ENCODE assay signal across 1 cellular context in the genomic region with DNA sequence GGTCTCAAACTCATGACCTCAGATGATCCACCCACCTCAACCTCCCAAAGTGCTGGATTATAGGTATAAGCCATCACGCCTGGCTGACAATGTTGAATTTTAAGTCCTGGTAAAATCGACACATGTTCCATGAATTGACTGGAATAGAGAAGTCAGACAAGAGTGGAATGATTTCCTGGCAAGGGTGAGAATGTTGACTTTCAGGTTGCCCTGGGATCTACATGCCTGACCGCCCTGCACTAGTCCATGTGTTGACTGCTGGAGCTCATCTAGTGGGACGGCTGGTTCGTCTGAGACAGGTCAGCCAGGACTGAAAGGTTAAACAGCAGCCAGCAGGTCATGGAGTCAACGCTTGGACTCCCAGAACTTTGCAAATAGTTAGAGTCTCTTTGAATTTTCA.
TF ChIP-seq lines count a peak whose summit lies in the region.

No MANE protein-coding gene starts in this region.

TF ChIP-seq in HepG2, 621 proteins besides CTCF, POLR2A, EP300 and RAD21 (continued from another document):
- TF ChIP-seq, protein P1, sequence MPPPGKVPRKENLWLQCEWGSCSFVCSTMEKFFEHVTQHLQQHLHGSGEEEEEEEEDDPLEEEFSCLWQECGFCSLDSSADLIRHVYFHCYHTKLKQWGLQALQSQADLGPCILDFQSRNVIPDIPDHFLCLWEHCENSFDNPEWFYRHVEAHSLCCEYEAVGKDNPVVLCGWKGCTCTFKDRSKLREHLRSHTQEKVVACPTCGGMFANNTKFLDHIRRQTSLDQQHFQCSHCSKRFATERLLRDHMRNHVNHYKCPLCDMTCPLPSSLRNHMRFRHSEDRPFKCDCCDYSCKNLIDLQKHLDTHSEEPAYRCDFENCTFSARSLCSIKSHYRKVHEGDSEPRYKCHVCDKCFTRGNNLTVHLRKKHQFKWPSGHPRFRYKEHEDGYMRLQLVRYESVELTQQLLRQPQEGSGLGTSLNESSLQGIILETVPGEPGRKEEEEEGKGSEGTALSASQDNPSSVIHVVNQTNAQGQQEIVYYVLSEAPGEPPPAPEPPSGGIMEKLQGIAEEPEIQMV (CRISPR knock-in tag; IDR thresholded peaks at IDR 0.05; ENCODE audit: low read depth): no peak
- TF ChIP-seq ZNF326 (CRISPR knock-in tag; IDR thresholded peaks at IDR 0.05; ENCODE audit: borderline replicate concordance): no peak
- no peak for TF ChIP-seq ZNF460 (CRISPR knock-in tag; IDR thresholded peaks at IDR 0.05; ENCODE audit: borderline replicate concordance)
- TF ChIP-seq PLRG1 (conservative IDR thresholded peaks at IDR 0.05): no peak
- no peak for TF ChIP-seq ZBTB7A (CRISPR knock-in tag; IDR thresholded peaks at IDR 0.05)
- no peak for TF ChIP-seq KLF15 (CRISPR knock-in tag; IDR thresholded peaks at IDR 0.05; ENCODE audit: borderline replicate concordance)
- no peak for TF ChIP-seq CENPX (CRISPR knock-in tag; IDR thresholded peaks at IDR 0.05)
TF ChIP-seq in HepG2: peak in this region for 0.
